ENCODE assay signal across 8 cellular contexts in the genomic region with DNA sequence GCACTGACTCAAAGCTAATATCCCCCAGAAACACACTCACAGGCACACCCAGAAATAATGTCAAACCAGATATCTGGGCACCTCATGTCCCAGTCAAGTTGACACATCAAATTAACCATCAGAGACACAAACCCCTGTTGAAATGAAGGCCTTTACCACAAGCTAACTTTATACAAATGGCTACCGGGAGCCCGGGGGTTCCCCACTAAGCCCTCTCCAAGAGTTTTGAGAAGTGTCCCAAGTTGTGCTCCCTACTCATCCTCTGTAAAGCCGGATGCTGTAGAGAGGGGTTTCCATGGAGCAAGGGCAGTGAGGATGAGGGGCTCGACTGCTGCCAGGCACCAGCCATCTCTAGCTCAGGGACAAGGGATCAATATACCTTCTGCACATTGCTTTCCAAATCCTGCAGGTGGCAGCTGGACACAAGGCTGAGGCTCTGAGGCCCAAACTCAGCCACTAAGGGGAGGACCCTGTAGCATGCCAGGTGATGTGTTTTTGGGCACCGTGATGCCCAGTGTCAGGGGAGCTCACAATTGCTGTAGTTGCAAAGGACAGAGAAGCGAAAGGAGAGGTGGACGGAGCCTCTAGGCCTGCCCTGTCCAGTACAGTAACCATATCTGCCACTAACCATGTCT.
DNase-seq lines count a peak whose midpoint lies in the region; ATAC-seq and TF ChIP-seq lines count a peak whose summit lies in the region.

No MANE protein-coding gene starts in this region.

- in situ Hi-C loops in GM23248 (cut with MboI) = no loop called here

- no peaks in the 10 kb centered on the region for H3K4me1 ChIP-seq in BE2C
- peaks cover 20% of the 10 kb centered on the region for H3K4me1 ChIP-seq in GM23248 (ENCODE audit: insufficient read depth)

- TF ChIP-seq CTCF in BE2C (IDR thresholded peaks at IDR 0.05; ENCODE audit: low read depth, low read length) = peak; percentile 45

- peaks cover 15% of the 10 kb centered on the region for H3F3A ChIP-seq in GM23248 (ENCODE audit: insufficient read depth)

- no peaks in the 10 kb centered on the region for H4K20me1 ChIP-seq in GM23248 (ENCODE audit: insufficient read depth)

- 48 to 53% methylated on average over 7 of the region's 7 CpGs for WGBS in GM23248 (ENCODE audit: low coverage in 1 of 2, low lambda C conversion rate in 2 of 2, missing lambda C conversion rate in 2 of 2), 2 experiments

- ATAC-seq in GM18909 (IDR thresholded peaks at IDR 0.05; ENCODE audit: poor library complexity, unreplicated experiment) = no peak

- no peak overlapping the region for H2AFZ ChIP-seq in GM23248

- H3K27me3 ChIP-seq in BE2C = no peaks in the 10 kb centered on the region
- no peaks in the 10 kb centered on the region for H3K27me3 ChIP-seq in GM23248 (replicated peaks; ENCODE audit: insufficient read depth)

- no peak overlapping the region for H3K9ac ChIP-seq in GM23248

- no peaks in the 10 kb centered on the region for H3K9me2 ChIP-seq in GM23248 (ENCODE audit: insufficient read depth)

- no peaks in the 10 kb centered on the region for H3K9me3 ChIP-seq in BE2C
- no peaks in the 10 kb centered on the region for H3K9me3 ChIP-seq in GM23248 (ENCODE audit: low read depth)

- H3K27ac ChIP-seq in GM23248 = no peak overlapping the region

- H3K4me3 ChIP-seq in BE2C (ENCODE audit: low read depth, low read length) (no peak overlapping the region), GM23248 (no peak overlapping the region)

- no peak overlapping the region for H3K4me2 ChIP-seq in GM23248 (ENCODE audit: unreplicated experiment)

- DNase-seq in BE2C (peak; percentile 24), GM23248 (peak; percentile 60), SHP77 treated with DMSO at 0.1 percent for 48 hours (lab: John Stamatoyannopoulos, UW) (peak; percentile 57), iPS-NIHi11 (ENCODE audit: low spot score) (peak; percentile 72), mesenteric fat pad (ENCODE audit: low spot score) (no peak), GF-D8 (lab: John Stamatoyannopoulos, UW) (no peak)
- no peak for DNase-seq in stimulated activated CD4-positive, alpha-beta T cell treated with anti-CD3 and anti-CD28 coated beads, Interleukin-2, amount 100 ng/mL, for 48 hours

- no peaks in the 10 kb centered on the region for H3K36me3 ChIP-seq in BE2C
- H3K36me3 ChIP-seq in GM23248 (ENCODE audit: low read depth) = no peaks in the 10 kb centered on the region

- no peaks in the 10 kb centered on the region for H3K79me2 ChIP-seq in GM23248 (ENCODE audit: insufficient read depth)

Comparison
In these comparisons a context has a peak if more than half of its experiments do, and no peak if none do; other contexts are left out.
1. DNase-seq: peak in BE2C (single experiment), GM23248 (single experiment), SHP77 treated with DMSO at 0.1 percent for 48 hours (single experiment) and iPS-NIHi11 (single experiment); none in mesenteric fat pad (single experiment), GF-D8 (single experiment) and stimulated activated CD4-positive, alpha-beta T cell treated with anti-CD3 and anti-CD28 coated beads, Interleukin-2, amount 100 ng/mL, for 48 hours (0 of 2).